22 cellular contexts compared by ENCODE assay signal in the genomic region with DNA sequence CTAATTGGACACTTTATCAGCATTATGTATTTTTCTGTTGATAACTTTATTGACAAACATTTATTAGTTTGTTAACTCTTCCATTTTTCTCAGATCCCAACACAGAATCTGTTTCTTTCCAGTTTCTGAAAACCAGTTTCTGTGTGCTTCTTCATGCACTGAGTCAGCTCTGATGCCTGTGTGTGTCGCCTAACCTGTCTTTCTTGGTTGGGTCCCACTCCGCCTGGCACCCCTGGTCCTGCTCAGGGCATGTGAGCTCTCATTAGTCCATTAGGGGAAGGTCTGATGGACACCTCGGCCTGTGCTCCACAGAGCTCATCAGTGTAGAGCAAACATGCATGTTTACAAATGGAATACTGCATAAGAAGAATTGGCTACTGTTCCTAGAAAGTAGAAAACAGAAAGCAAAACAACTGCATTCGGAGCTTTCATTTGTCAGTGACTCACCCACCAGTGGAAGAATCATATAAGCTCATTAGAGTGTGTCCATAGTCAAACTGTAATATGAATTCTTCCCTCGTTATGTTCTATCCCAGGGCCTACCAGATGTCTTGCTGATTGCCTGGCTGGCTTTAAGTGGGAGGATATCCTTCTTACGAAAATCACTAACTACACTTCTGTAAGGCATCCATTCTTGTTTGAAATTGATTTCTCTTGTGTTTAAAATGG.
DNase-seq lines count a peak whose midpoint lies in the region; TF ChIP-seq lines count a peak whose summit lies in the region.
"Had no signal": no experiment of that assay in that cellular context is flagged by ENCODE, and none has a peak within 500 bp of the region (broad histone marks: within the 10 kb centered on the region; RNA-seq: fewer than 3 reads in every experiment).

No MANE protein-coding gene starts in this region.

- H3K27ac ChIP-seq in osteoblast (ENCODE audit: low read depth, low read length) = no peak overlapping the region
- H3K27ac ChIP-seq: heart left ventricle, pancreas, spleen, transverse colon had no signal

- no peaks in the 10 kb centered on the region for H3K36me3 ChIP-seq in osteoblast (ENCODE audit: insufficient read depth, low read length)
- H3K36me3 ChIP-seq: heart left ventricle, pancreas, spleen, transverse colon had no signal

- H2AFZ ChIP-seq in osteoblast (ENCODE audit: low read length) = peak overlapping the region; percentile 8

- TF ChIP-seq CTCF in epithelial cell of esophagus (IDR thresholded peaks at IDR 0.05; ENCODE audit: insufficient read depth, low read depth, low read length, missing control alignments) (no peak), osteoblast (IDR thresholded peaks at IDR 0.05; ENCODE audit: extremely low read depth, low read depth, low read length) (no peak)

- in situ Hi-C loops in G401 (cut with HindIII; ENCODE audit: low sequenced_read_pairs) = no loop called here

- DNase-seq in Daoy (ENCODE audit: low read depth) (peak; percentile 21), LHCN-M2 (ENCODE audit: low read depth) (peak; percentile 11), epithelial cell of esophagus (ENCODE audit: low read depth) (peak; percentile 6), osteoblast (ENCODE audit: insufficient read length, low spot score, missing footprints) (no peak), CD1c-positive myeloid dendritic cell (ENCODE audit: extremely low spot score) (no peak), AG08396 (ENCODE audit: low spot score) (no peak), G401 (ENCODE audit: low spot score) (no peak)
- DNase-seq: activated CD4-positive, alpha-beta memory T cell treated with anti-CD3 and anti-CD28 coated beads, Interleukin-2, amount 10 ng/mL, durations not matched to agents 7 days and 5 days; activated CD4-positive, alpha-beta T cell treated with anti-CD3 and anti-CD28 coated beads for 1 hour; activated CD8-positive, alpha-beta memory T cell treated with anti-CD3 and anti-CD28 coated beads, Interleukin-2, amount 50 U/mL, for 48 hours; anterior cingulate cortex; CD4-positive, alpha-beta T cell; central memory CD4-positive, alpha-beta T cell; heart left ventricle; NCI-H1105 treated with DMSO at 0.1 percent for 48 hours; NCI-H2107; nephron progenitor cell; pancreas; spleen; stimulated activated CD4-positive, alpha-beta T cell treated with anti-CD3 and anti-CD28 coated beads, Interleukin-2, amount 100 ng/mL, for 48 hours; transverse colon had no signal

- H3K9me3 ChIP-seq in osteoblast (ENCODE audit: low read depth, low read length) = no peaks in the 10 kb centered on the region
- H3K9me3 ChIP-seq: heart left ventricle, pancreas, transverse colon had no signal

- H3K27me3 ChIP-seq in osteoblast (ENCODE audit: insufficient read depth, low read length) = no peaks in the 10 kb centered on the region
- H3K27me3 ChIP-seq: heart left ventricle, pancreas, spleen, transverse colon had no signal

- H3K4me1 ChIP-seq in osteoblast (ENCODE audit: insufficient read depth, low read length) = peaks cover 4% of the 10 kb centered on the region
- H3K4me1 ChIP-seq: heart left ventricle, pancreas, spleen, transverse colon had no signal

- H3K79me2 ChIP-seq in osteoblast (ENCODE audit: insufficient read depth, low read length) = no peaks in the 10 kb centered on the region

- H4K20me1 ChIP-seq in osteoblast (ENCODE audit: insufficient read depth, low read length) = no peaks in the 10 kb centered on the region

- peak overlapping the region; percentile 62 for H3K4me2 ChIP-seq in osteoblast (ENCODE audit: insufficient read depth, low read length)

- no peak overlapping the region for H3K4me3 ChIP-seq in epithelial cell of esophagus (ENCODE audit: low read length)
- peak overlapping the region; percentile 14 for H3K4me3 ChIP-seq in osteoblast (ENCODE audit: insufficient read depth, low read length)
- H3K4me3 ChIP-seq: heart left ventricle, lung, pancreas, spleen, transverse colon had no signal

Comparison
In these comparisons a context has a peak if more than half of its experiments do, and no peak if none do; other contexts are left out.
1. DNase-seq: peak in Daoy (single experiment), LHCN-M2 (single experiment) and epithelial cell of esophagus (single experiment); none in osteoblast (single experiment), CD1c-positive myeloid dendritic cell (single experiment), AG08396 (single experiment) and G401 (single experiment).